In the genomic region with DNA sequence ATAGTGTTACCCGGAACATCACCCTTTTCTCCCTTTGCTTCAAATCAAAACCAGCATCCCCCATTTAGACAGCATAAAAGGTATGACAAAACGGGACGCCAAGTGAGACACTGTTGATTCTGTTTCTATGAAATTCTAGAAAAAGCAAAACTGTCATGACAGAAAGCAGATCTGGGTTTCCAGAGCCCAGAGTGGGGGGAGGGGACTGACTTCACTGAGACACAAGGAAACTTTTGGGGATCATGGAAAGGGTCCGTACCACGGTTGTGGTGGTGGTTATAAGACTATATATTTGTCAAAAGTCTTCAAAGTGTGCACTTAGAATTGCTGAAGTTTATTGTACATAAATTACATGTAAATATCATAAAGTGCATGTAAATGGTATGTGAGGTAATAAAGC, we compare ENCODE assay signal across 21 cellular contexts.
DNase-seq lines count a peak whose midpoint lies in the region; ATAC-seq and TF ChIP-seq lines count a peak whose summit lies in the region.
"Had no signal": no experiment of that assay in that cellular context is flagged by ENCODE, and none has a peak within 500 bp of the region (broad histone marks: within the 10 kb centered on the region; RNA-seq: fewer than 3 reads in every experiment).

No MANE protein-coding gene starts in this region.

- H4K8ac ChIP-seq in mesenchymal stem cell (ENCODE audit: low read length), result no peak overlapping the region

- DNase-seq in ascending aorta (ENCODE audit: low spot score in 2 of 2), result no peak
- DNase-seq in mesenchymal stem cell, result no peak
- no peak for DNase-seq in stimulated activated CD4-positive, alpha-beta T cell treated with anti-CD3 and anti-CD28 coated beads, Interleukin-1b, Interleukin-23, amount 100 ng/mL, for 48 hours
- no peak for DNase-seq in NCI-H1417 (lab: John Stamatoyannopoulos, UW)
- DNase-seq in DMS53 treated with DMSO at 0.1 percent for 48 hours (lab: John Stamatoyannopoulos, UW; ENCODE audit: unreplicated experiment), result no peak
- DNase-seq: activated naive CD4-positive, alpha-beta T cell treated with anti-CD3 and anti-CD28 coated beads, Interleukin-2, amount 10 ng/mL, durations not matched to agents 7 days and 5 days; activated T-cell treated with anti-CD3 and anti-CD28 coated beads, Interleukin-2, amount 50 U/mL, for 48 hours; kidney; mesendoderm; NCI-H1417 treated with DMSO at 0.1 percent for 48 hours; NCI-H2171; NCI-H526 treated with DMSO at 0.1 percent for 48 hours; stimulated activated CD4-positive, alpha-beta T cell treated with anti-CD3 and anti-CD28 coated beads, Interleukin-12 subunit alpha, Interleukin-12 subunit beta, amount 100 ng/mL, for 4 hours; stimulated activated CD8-positive, alpha-beta memory T cell treated with anti-CD3 and anti-CD28 coated beads, Interleukin-4, amount 100 ng/mL, for 48 hours had no signal

- H3K23ac ChIP-seq in mesenchymal stem cell (ENCODE audit: low read length in 2 of 2), result no peak overlapping the region

- H3K4me3 ChIP-seq in ACC112 (ENCODE audit: low read depth, low read length) (peak overlapping the region; percentile 1; the same call in 1 of the 2 replicates), ascending aorta (no peak overlapping the region), mesenchymal stem cell (ENCODE audit: insufficient read depth in 1 of 2, low read depth in 1 of 2, low read length in 2 of 2) (peak overlapping the region in 1 of 2 experiments; percentile 20), skeletal muscle tissue (ENCODE audit: low read length in 3 of 3) (no peak overlapping the region)
- H3K4me3 ChIP-seq: body of pancreas had no signal

- H2BK12ac ChIP-seq in mesenchymal stem cell (ENCODE audit: low read length in 2 of 2), result no peak overlapping the region

- no peak overlapping the region for H2AFZ ChIP-seq in ACC112 (ENCODE audit: low read length, unreplicated experiment)
- H2AFZ ChIP-seq in mesenchymal stem cell (ENCODE audit: low read depth, low read length), result no peak overlapping the region

- H3K9ac ChIP-seq in mesenchymal stem cell (ENCODE audit: low read length) (peak overlapping the region; percentile 66), skeletal muscle tissue (ENCODE audit: low read depth in 1 of 3, low read length in 3 of 3) (peak overlapping the region in 1 of 3 donors; percentile 11)

- no peak for TF ChIP-seq CTCF in ascending aorta (IDR thresholded peaks at IDR 0.05)

- no peaks in the 10 kb centered on the region for H3K79me2 ChIP-seq in ACC112 (ENCODE audit: control insufficient read depth, insufficient read depth, low read length, unreplicated experiment)

- intact Hi-C loops in ascending aorta (cut with DNase I), result no loop called here

- no peak overlapping the region for H3K4me2 ChIP-seq in mesenchymal stem cell (ENCODE audit: low read length, poor library complexity, severe bottlenecking)

- no peak overlapping the region for H3K18ac ChIP-seq in mesenchymal stem cell (ENCODE audit: low read depth in 1 of 2, low read length in 2 of 2)

- no peaks in the 10 kb centered on the region for H3K9me3 ChIP-seq in ascending aorta
- no peaks in the 10 kb centered on the region for H3K9me3 ChIP-seq in mesenchymal stem cell (ENCODE audit: control insufficient read depth, low read length)
- no peaks in the 10 kb centered on the region for H3K9me3 ChIP-seq in skeletal muscle tissue (ENCODE audit: control insufficient read depth in 3 of 3, low read length in 3 of 3)
- H3K9me3 ChIP-seq: body of pancreas had no signal

- 86% methylated on average over 3 of the region's 5 CpGs for WGBS in mesenchymal stem cell

- H3K27ac ChIP-seq in ACC112 (ENCODE audit: low read depth, low read length) (peak overlapping the region; percentile 82), ascending aorta (peak overlapping the region; percentile 51 to 66), mesenchymal stem cell (ENCODE audit: low read length, poor library complexity, severe bottlenecking) (no peak overlapping the region), skeletal muscle tissue (ENCODE audit: low read depth, low read length) (peak overlapping the region; percentile 37)
- H3K27ac ChIP-seq: body of pancreas, C4-2B had no signal

- no peak for ATAC-seq in HG02884 (IDR thresholded peaks at IDR 0.05; ENCODE audit: unreplicated experiment)
- ATAC-seq: activated CD4-positive, CD25-positive, alpha-beta regulatory T cell treated with anti-CD3 and anti-CD28 coated beads, Interleukin-2, amount 50 U/mL, for 24 hours; natural killer cell treated with Interleukin-12 subunit alpha and Interleukin-12 subunit beta and Interleukin-15 and Interleukin-18, amount 100 ng/mL, for 72 hours had no signal

- H3K4me1 ChIP-seq in ACC112 (ENCODE audit: control insufficient read depth, insufficient read depth, low read length, unreplicated experiment), result peaks cover 44% of the 10 kb centered on the region
- peaks cover 0 to 40% of the 10 kb centered on the region in 2 donors for H3K4me1 ChIP-seq in ascending aorta
- peaks cover 6% of the 10 kb centered on the region for H3K4me1 ChIP-seq in mesenchymal stem cell (ENCODE audit: control insufficient read depth, insufficient read depth, low read depth, low read length)
- H3K4me1 ChIP-seq in skeletal muscle tissue (ENCODE audit: control insufficient read depth in 3 of 3, insufficient read depth in 3 of 3, low read length in 3 of 3), result peaks cover 30 to 32% (median 31%) of the 10 kb centered on the region in 3 donors

- H2AK5ac ChIP-seq in mesenchymal stem cell (ENCODE audit: low read length, severe bottlenecking), result no peak overlapping the region

- no peak overlapping the region for H4K91ac ChIP-seq in mesenchymal stem cell (ENCODE audit: low read length)

- no peak overlapping the region for H2BK120ac ChIP-seq in mesenchymal stem cell (ENCODE audit: low read depth, low read length)

- no peaks in the 10 kb centered on the region for H3K79me1 ChIP-seq in mesenchymal stem cell (replicated peaks; ENCODE audit: low read length, poor library complexity, severe bottlenecking)

- H2BK15ac ChIP-seq in mesenchymal stem cell (ENCODE audit: low read depth, poor library complexity, severe bottlenecking), result no peak overlapping the region

- no peaks in the 10 kb centered on the region for H3K36me3 ChIP-seq in ACC112 (ENCODE audit: insufficient read depth, low read length)
- H3K36me3 ChIP-seq in ascending aorta, result no peaks in the 10 kb centered on the region
- H3K36me3 ChIP-seq in mesenchymal stem cell (ENCODE audit: control insufficient read depth in 1 of 2, insufficient read depth in 2 of 2, low read depth in 1 of 2, low read length in 2 of 2), result peaks cover 0 to 5% of the 10 kb centered on the region in 2 experiments
- peaks cover 0 to 2% (median 0%) of the 10 kb centered on the region in 3 donors for H3K36me3 ChIP-seq in skeletal muscle tissue (ENCODE audit: control insufficient read depth in 3 of 3, insufficient read depth in 3 of 3, low read length in 3 of 3)

- H2BK5ac ChIP-seq in mesenchymal stem cell (ENCODE audit: low read depth, low read length, poor library complexity, severe bottlenecking), result no peak overlapping the region

- no peak overlapping the region for H3K14ac ChIP-seq in mesenchymal stem cell (ENCODE audit: low read length in 2 of 2)

- no peak overlapping the region for H3K4ac ChIP-seq in mesenchymal stem cell (ENCODE audit: low read depth in 1 of 2, low read length in 2 of 2)

- H3K27me3 ChIP-seq in ACC112 (ENCODE audit: insufficient read depth, low read length), result peaks cover 6% of the 10 kb centered on the region; the same call in 1 of the 2 replicates
- no peaks in the 10 kb centered on the region for H3K27me3 ChIP-seq in ascending aorta
- no peaks in the 10 kb centered on the region for H3K27me3 ChIP-seq in mesenchymal stem cell (ENCODE audit: control insufficient read depth in 1 of 2, insufficient read depth in 1 of 2, low read length in 2 of 2)
- no peaks in the 10 kb centered on the region for H3K27me3 ChIP-seq in skeletal muscle tissue (ENCODE audit: control insufficient read depth in 3 of 3, insufficient read depth in 3 of 3, low read length in 3 of 3)
- H3K27me3 ChIP-seq: body of pancreas had no signal
